15 cellular contexts compared by ENCODE assay signal in genomic region chr15:58554758-58555157, GRCh38.
"Had no signal": no experiment of that assay in that cellular context is flagged by ENCODE, and none has a peak within 500 bp of the region (broad histone marks: within the 10 kb centered on the region; RNA-seq: fewer than 3 reads in every experiment).

No MANE protein-coding gene starts in this region.

- H3K9me3 ChIP-seq: adrenal gland, esophagus squamous epithelium, pancreas, thyroid gland, uterus had no signal

- DNase-seq: activated CD4-positive, alpha-beta memory T cell treated with anti-CD3 and anti-CD28 coated beads for 36 hours; activated effector memory CD4-positive, alpha-beta T cell treated with anti-CD3 and anti-CD28 coated beads, Interleukin-2, amount 50 U/mL, for 16 hours; activated T-cell treated with anti-CD3 and anti-CD28 coated beads, Interleukin-2, amount 50 U/mL, for 48 hours; esophagus squamous epithelium; immature natural killer cell; left cardiac atrium; pancreas; thyroid gland; uterus had no signal

- H3K4me3 ChIP-seq: adrenal gland, cardiac muscle cell, esophagus squamous epithelium, lung, neural progenitor cell, pancreas, thyroid gland, uterus had no signal

- H3K27ac ChIP-seq: adrenal gland, cardiac muscle cell, esophagus squamous epithelium, neural progenitor cell, pancreas, thyroid gland, uterus, VCaP had no signal

- H3K27me3 ChIP-seq: adrenal gland, cardiac muscle cell, esophagus squamous epithelium, neural progenitor cell, pancreas, thyroid gland, uterus had no signal

- ATAC-seq: pancreas; stimulated activated effector memory CD8-positive, alpha-beta T cell treated with anti-CD3 and anti-CD28 coated beads, Interleukin-12 subunit alpha, Interleukin-12 subunit beta, amount 100 ng/mL, for 72 hours had no signal

- H3K36me3 ChIP-seq: adrenal gland, cardiac muscle cell, esophagus squamous epithelium, neural progenitor cell, pancreas, thyroid gland, uterus had no signal
